ENCODE assay signal across 1 cellular context in the genomic region with DNA sequence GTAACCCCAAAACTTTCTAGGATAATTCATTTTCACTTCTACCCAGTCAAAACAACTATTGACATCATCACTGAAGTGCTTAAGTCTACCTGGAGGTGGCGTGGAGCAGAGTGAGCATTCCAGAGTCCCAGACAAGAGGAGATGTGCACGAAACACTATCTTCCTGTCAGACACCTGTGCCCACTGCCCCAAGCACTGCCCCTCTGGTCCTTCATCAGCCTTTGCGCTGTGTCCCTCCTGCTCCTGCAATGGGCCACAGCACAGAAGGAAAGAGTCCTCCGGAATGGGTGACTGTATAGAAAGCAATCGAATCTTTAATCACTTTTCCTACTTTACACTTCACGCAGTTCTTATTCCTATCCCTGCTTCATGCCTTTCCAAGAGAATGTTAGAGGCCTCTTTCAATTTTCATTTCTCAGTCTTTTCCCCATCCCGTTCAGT.
TF ChIP-seq lines count a peak whose summit lies in the region.

No MANE protein-coding gene starts in this region.

TF ChIP-seq in liver, 16 proteins besides CTCF, POLR2A, EP300 and RAD21 (continued from another document):
- TF ChIP-seq, protein P1, sequence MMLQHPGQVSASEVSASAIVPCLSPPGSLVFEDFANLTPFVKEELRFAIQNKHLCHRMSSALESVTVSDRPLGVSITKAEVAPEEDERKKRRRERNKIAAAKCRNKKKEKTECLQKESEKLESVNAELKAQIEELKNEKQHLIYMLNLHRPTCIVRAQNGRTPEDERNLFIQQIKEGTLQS (IDR thresholded peaks at IDR 0.05): no peak
- TF ChIP-seq JUND (IDR thresholded peaks at IDR 0.05) (no peak), SP1 (IDR thresholded peaks at IDR 0.05) (no peak), NR2F2 (IDR thresholded peaks at IDR 0.05) (no peak), TAF1 (conservative IDR thresholded peaks at IDR 0.05) (no peak), YY1 (IDR thresholded peaks at IDR 0.05) (no peak)
- TF ChIP-seq, protein P2, sequence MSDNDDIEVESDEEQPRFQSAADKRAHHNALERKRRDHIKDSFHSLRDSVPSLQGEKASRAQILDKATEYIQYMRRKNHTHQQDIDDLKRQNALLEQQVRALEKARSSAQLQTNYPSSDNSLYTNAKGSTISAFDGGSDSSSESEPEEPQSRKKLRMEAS (IDR thresholded peaks at IDR 0.05): no peak
- TF ChIP-seq, protein P3, sequence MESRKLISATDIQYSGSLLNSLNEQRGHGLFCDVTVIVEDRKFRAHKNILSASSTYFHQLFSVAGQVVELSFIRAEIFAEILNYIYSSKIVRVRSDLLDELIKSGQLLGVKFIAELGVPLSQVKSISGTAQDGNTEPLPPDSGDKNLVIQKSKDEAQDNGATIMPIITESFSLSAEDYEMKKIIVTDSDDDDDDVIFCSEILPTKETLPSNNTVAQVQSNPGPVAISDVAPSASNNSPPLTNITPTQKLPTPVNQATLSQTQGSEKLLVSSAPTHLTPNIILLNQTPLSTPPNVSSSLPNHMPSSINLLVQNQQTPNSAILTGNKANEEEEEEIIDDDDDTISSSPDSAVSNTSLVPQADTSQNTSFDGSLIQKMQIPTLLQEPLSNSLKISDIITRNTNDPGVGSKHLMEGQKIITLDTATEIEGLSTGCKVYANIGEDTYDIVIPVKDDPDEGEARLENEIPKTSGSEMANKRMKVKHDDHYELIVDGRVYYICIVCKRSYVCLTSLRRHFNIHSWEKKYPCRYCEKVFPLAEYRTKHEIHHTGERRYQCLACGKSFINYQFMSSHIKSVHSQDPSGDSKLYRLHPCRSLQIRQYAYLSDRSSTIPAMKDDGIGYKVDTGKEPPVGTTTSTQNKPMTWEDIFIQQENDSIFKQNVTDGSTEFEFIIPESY (IDR thresholded peaks at IDR 0.05): no peak
